Comparison of ENCODE assay signal across 1 cellular context in genomic region chr20:3175270-3175669, GRCh38.
TF ChIP-seq lines count a peak whose summit lies in the region.

No MANE protein-coding gene starts in this region.

TF ChIP-seq in endothelial cell of umbilical vein, 7 proteins besides CTCF, POLR2A, EP300 and RAD21:
- no peak for TF ChIP-seq MAX (IDR thresholded peaks at IDR 0.05; ENCODE audit: insufficient read depth, insufficient read length)
TF ChIP-seq in endothelial cell of umbilical vein: peak in this region for 0.
